ENCODE assay signal across 8 cellular contexts in genomic region chr17:2070241-2071023, GRCh38. TPM values are rescaled to one million over a fixed set of nuclear protein-coding genes. Genes with fewer than 3 reads are reported as not detected.
A peak's percentile ranks its signal among the peaks of the same experiment; 100 is the strongest.
DNase-seq lines count a peak whose midpoint lies in the region; ATAC-seq, FAIRE-seq and TF ChIP-seq lines count a peak whose summit lies in the region.

No MANE protein-coding gene starts in this region.

- peak overlapping the region; percentile 61 for H3K9ac ChIP-seq in GM12878 (ENCODE audit: control insufficient read depth, insufficient read depth, low read length)

- H3K27ac ChIP-seq in GM12878 (ENCODE audit: control insufficient read depth, insufficient read depth): peak overlapping the region; percentile 95

- no peaks in the 10 kb centered on the region for H3K9me3 Mint-ChIP-seq in endothelial cell (ENCODE audit: unreplicated experiment)

- H3K4me1 ChIP-seq in GM12878 (ENCODE audit: control insufficient read depth, insufficient read depth, low read length): peaks cover 43% of the 10 kb centered on the region

- H4K20me1 ChIP-seq in GM12878 (ENCODE audit: control insufficient read depth, insufficient read depth): no peaks in the 10 kb centered on the region

- H2AFZ ChIP-seq in GM12878 (ENCODE audit: control insufficient read depth, low read depth, low read length): no peak overlapping the region

- TF ChIP-seq RAD21 in GM12878 (IDR thresholded peaks at IDR 0.05; ENCODE audit: insufficient read depth, low read depth, low read length): 0 out of 2 replicates have a peak, but pooled peaks have one; percentile 0

- H3K4me3 ChIP-seq in GM12864 (ENCODE audit: low read depth, low read length): no peak overlapping the region; the same call in 1 of the 2 replicates
- H3K4me3 ChIP-seq in GM12878: peak overlapping the region; percentile 1; the same call in 1 of the 2 replicates

- RAD21 ChIA-PET in GM12878 (lab: Charles Lee; ENCODE audit: unreplicated experiment): interaction anchor here (0.7 to 4.7 kb wide), 18 partner anchors 10 to 212 kb away, joined by 3 to 85 read pairs (median 5); partner anchors contain the start of gene HIC1

- BruUV-seq in GM12878 (replicated peaks; lab: Mats Ljungman, UMichigan): no TSS peak

- peaks cover 13 to 18% of the 10 kb centered on the region in 2 experiments for H3K36me3 ChIP-seq in GM12878 (ENCODE audit: control insufficient read depth in 2 of 2, insufficient read depth in 2 of 2, low read length in 1 of 2)

- peaks cover 18% of the 10 kb centered on the region for H3K36me3 Mint-ChIP-seq in endothelial cell (ENCODE audit: low read depth, unreplicated experiment)

- POLR2A ChIA-PET in GM12878 (lab: Charles Lee): interaction anchor here (0.5 to 12.5 kb wide), 11 partner anchors 13 to 189 kb away, joined by 3 to 148 read pairs (median 4); partner anchors contain the start of gene HIC1

- in situ Hi-C loops in GM12878 (cut with MboI): no loop called here

- intact Hi-C loops in GM12878 (cut with micrococcal nuclease; ENCODE audit: unreplicated experiment): loop anchor here (1.0 to 5.0 kb wide), 3 partner anchors 17 to 172 kb away; partner anchors contain the start of gene DPH1

- CTCF ChIA-PET in GM12878 (lab: Yijun Ruan, JAX): interaction anchor here (0.8 to 8.5 kb wide), 15 partner anchors 10 to 214 kb away, joined by 3 to 77 read pairs (median 4); partner anchors contain the start of gene HIC1

- DNase-seq in GM12864 (ENCODE audit: low read depth): peak; percentile 88
- peak; percentile 96 for DNase-seq in GM12878 (ENCODE audit: low read depth, low spot score)
- peak; percentile 65 to 79 (median 73) for DNase-seq in stimulated activated CD4-positive, alpha-beta T cell treated with anti-CD3 and anti-CD28 coated beads, Interleukin-12 subunit alpha, Interleukin-12 subunit beta, amount 100 ng/mL, for 48 hours (ENCODE audit: low read depth in 2 of 3, low spot score in 1 of 3)
- no peak for DNase-seq in NCI-H2107 treated with DMSO at 0.1 percent for 48 hours (lab: John Stamatoyannopoulos, UW; ENCODE audit: unreplicated experiment)
- no peak for DNase-seq in endothelial cell (ENCODE audit: low spot score)
- no peak for DNase-seq in HPDE6-E6E7 (ENCODE audit: extremely low spot score)

- ATAC-seq in GM21360 (IDR thresholded peaks at IDR 0.05; ENCODE audit: unreplicated experiment) (peak; percentile 70), HG03460 (IDR thresholded peaks at IDR 0.05; ENCODE audit: unreplicated experiment) (peak; percentile 86), GM12878 (peak; percentile 93)

- H3K79me2 ChIP-seq in GM12878 (ENCODE audit: control insufficient read depth, insufficient read depth, low read length): no peaks in the 10 kb centered on the region

- TF ChIP-seq POLR2A in GM12878 (IDR thresholded peaks at IDR 0.05; ENCODE audit: low read depth, low read length): peak; percentile 79

- SMC1A ChIA-PET in GM12878 (lab: Charles Lee; ENCODE audit: uncharacterized antibody, unreplicated experiment): interaction anchor here (0.7 to 6.1 kb wide), 12 partner anchors 12 to 182 kb away, joined by 3 to 107 read pairs (median 4); partner anchors contain the start of gene HIC1

- peak; percentile 96 to 99 for TF ChIP-seq EP300 in GM12878 (IDR thresholded peaks at IDR 0.05; ENCODE audit: borderline replicate concordance in 1 of 2, control insufficient read depth in 1 of 2, low read depth in 2 of 2, low read length in 2 of 2)

- peak overlapping the region; percentile 56 for H3K4me2 ChIP-seq in GM12878 (ENCODE audit: control insufficient read depth, insufficient read depth)

- no peaks in the 10 kb centered on the region for H3K27me3 ChIP-seq in GM12878 (replicated peaks in 1 of 2; ENCODE audit: control insufficient read depth in 2 of 2, insufficient read depth in 2 of 2, low read length in 1 of 2)

- peaks cover 5% of the 10 kb centered on the region for H3K27me3 Mint-ChIP-seq in endothelial cell (ENCODE audit: unreplicated experiment)

- H3K9me3 ChIP-seq in GM12878 (replicated peaks; ENCODE audit: control insufficient read depth, insufficient read depth, low read length): no peaks in the 10 kb centered on the region

- peaks cover 42% of the 10 kb centered on the region for H3K4me1 Mint-ChIP-seq in endothelial cell (ENCODE audit: unreplicated experiment)

- no peak overlapping the region for H3K27ac Mint-ChIP-seq in endothelial cell (ENCODE audit: unreplicated experiment)

- WGBS in GM12878 (ENCODE audit: insufficient coverage, insufficient replicate concordance, low lambda C conversion rate, missing lambda C conversion rate): 0% methylated on average over 13 of the region's 13 CpGs

- peak; percentile 26 for TF ChIP-seq CTCF in GM12864 (IDR thresholded peaks at IDR 0.05; ENCODE audit: low read depth, low read length, missing control alignments)
- peak in 2 of 3 experiments; percentile 7 to 22; a peak in 1 of 6 replicates for TF ChIP-seq CTCF in GM12878 (IDR thresholded peaks at IDR 0.05 in 2 of 3, conservative IDR thresholded peaks at IDR 0.05 in 1 of 3; ENCODE audit: control insufficient read depth in 2 of 3, extremely low read depth in 1 of 3, insufficient read depth in 1 of 3, low read depth in 3 of 3, low read length in 3 of 3)
- no peak for TF ChIP-seq CTCF in endothelial cell (IDR thresholded peaks at IDR 0.05; ENCODE audit: unreplicated experiment)

- H3K4me3 Mint-ChIP-seq in endothelial cell (ENCODE audit: unreplicated experiment): no peak overlapping the region

- FAIRE-seq in GM12878 (lab: Jason Lieb, UNC): peak; percentile 80

RNA-seq across cellular contexts. Expression of gene HIC1, which starts 15.5 kb away (rescaled TPM):
- 220 and 277 TPM in 2 replicates for total RNA-seq in GM12878 (2013; cell fraction: nucleolus; rRNA removed)
- total RNA-seq in GM12878 (2014; rRNA removed) (30.8 and 40.8 TPM in 2 replicates), GM12878 (2014; rRNA removed; fragmentation: Illumina TruSeq; extraction: Trizol) (4.6 and 4.9 TPM in 2 replicates), GM12878 (2021) (55.4 and 61.1 TPM in 2 replicates), endothelial cell (ENCODE audit: unreplicated experiment) (0.72 TPM)
- polyA plus RNA-seq in GM12878 (2011; ENCODE audit: low read depth): 8.2 TPM
- polyA plus RNA-seq in GM12878 (2011; rRNA removed) (4.2 and 10.5 TPM in 2 replicates), GM12878 (2014; fragmentation: Illumina TruSeq; extraction: Trizol) (0.81 and 1.8 TPM in 2 replicates), GM12878 (2014; fragmentation: Nextera tagmentation; extraction: Ambion mirVana) (under 1 TPM; 0.11 to 0.57 TPM), GM12878 (2014; rRNA removed) (26.5 and 40.9 TPM in 2 replicates), GM12878 (2016; fragmentation: Nextera tagmentation; extraction: Ambion mirVana) (1 to 10 TPM; 2.0 to 4.9 TPM)
- 16.0 and 34.6 TPM in 2 replicates for polyA plus RNA-seq in GM12878 (2011; cell fraction: cytosol; rRNA removed)
- polyA plus RNA-seq in GM12878 (2011; cell fraction: nucleus; rRNA removed): 88.9 and 92.7 TPM in 2 replicates
- polyA plus RNA-seq in GM12878 (2012): 38.9 and 49.7 TPM in 2 replicates
- 9.8 and 22.7 TPM in 2 replicates for polyA minus RNA-seq in GM12878 (2011; rRNA and poly(A)+ RNA removed)
- polyA minus RNA-seq in GM12878 (2011; cell fraction: cytosol; rRNA and poly(A)+ RNA removed): 23.8 and 29.3 TPM in 2 replicates
- 47.3 and 88.0 TPM in 2 replicates for polyA minus RNA-seq in GM12878 (2011; cell fraction: nucleus; rRNA and poly(A)+ RNA removed)

RNA-seq across cellular contexts. Expression of gene OVCA2, which starts 28.6 kb away (rescaled TPM):
- total RNA-seq in GM12878 (2013; cell fraction: nucleolus; rRNA removed): 4.1 and 4.5 TPM in 2 replicates
- 57.5 and 58.6 TPM in 2 replicates for total RNA-seq in GM12878 (2014; rRNA removed)
- 25.5 and 29.1 TPM in 2 replicates for total RNA-seq in GM12878 (2014; rRNA removed; fragmentation: Illumina TruSeq; extraction: Trizol)
- 39.7 and 46.9 TPM in 2 replicates for total RNA-seq in GM12878 (2021)
- 15.9 TPM for polyA plus RNA-seq in GM12878 (2011; ENCODE audit: low read depth)
- polyA plus RNA-seq in GM12878 (2011; rRNA removed): 21.8 and 34.6 TPM in 2 replicates
- 57.5 and 70.9 TPM in 2 replicates for polyA plus RNA-seq in GM12878 (2011; cell fraction: cytosol; rRNA removed)
- polyA plus RNA-seq in GM12878 (2011; cell fraction: nucleus; rRNA removed): 27.2 and 42.6 TPM in 2 replicates
- polyA plus RNA-seq in GM12878 (2012): 26.0 and 30.9 TPM in 2 replicates
- 24.8 and 32.5 TPM in 2 replicates for polyA plus RNA-seq in GM12878 (2014; fragmentation: Illumina TruSeq; extraction: Trizol)
- polyA plus RNA-seq in GM12878 (2014; fragmentation: Nextera tagmentation; extraction: Ambion mirVana): 10 to 100 TPM in 1 of 2 experiments, 1 to 10 TPM in 1; 6.1 to 14.2 TPM
- 49.5 and 59.8 TPM in 2 replicates for polyA plus RNA-seq in GM12878 (2014; rRNA removed)
- 10 to 100 TPM; 73.6 to 75.3 TPM for polyA plus RNA-seq in GM12878 (2016; fragmentation: Nextera tagmentation; extraction: Ambion mirVana)
- 18.9 and 41.3 TPM in 2 replicates for polyA minus RNA-seq in GM12878 (2011; rRNA and poly(A)+ RNA removed)
- polyA minus RNA-seq in GM12878 (2011; cell fraction: cytosol; rRNA and poly(A)+ RNA removed): 9.4 and 10.5 TPM in 2 replicates
- polyA minus RNA-seq in GM12878 (2011; cell fraction: nucleus; rRNA and poly(A)+ RNA removed): 2.3 and 5.2 TPM in 2 replicates
- total RNA-seq in endothelial cell (ENCODE audit: unreplicated experiment): 32.7 TPM

RNA-seq across cellular contexts. Expression of gene DPH1, which starts 40.5 kb away (rescaled TPM):
- total RNA-seq in GM12878 (2013; cell fraction: nucleolus; rRNA removed): 111 and 119 TPM in 2 replicates
- total RNA-seq in GM12878 (2014; rRNA removed) (21.1 and 22.5 TPM in 2 replicates), GM12878 (2014; rRNA removed; fragmentation: Illumina TruSeq; extraction: Trizol) (13.4 and 17.5 TPM in 2 replicates), GM12878 (2021) (20.2 and 21.3 TPM in 2 replicates), endothelial cell (ENCODE audit: unreplicated experiment) (27.1 TPM)
- polyA plus RNA-seq in GM12878 (2011; ENCODE audit: low read depth): 13.9 TPM
- polyA plus RNA-seq in GM12878 (2011; rRNA removed) (16.0 and 33.6 TPM in 2 replicates), GM12878 (2014; fragmentation: Illumina TruSeq; extraction: Trizol) (7.1 and 16.0 TPM in 2 replicates), GM12878 (2014; fragmentation: Nextera tagmentation; extraction: Ambion mirVana) (under 1 TPM; 0.29 to 0.95 TPM), GM12878 (2014; rRNA removed) (22.2 and 24.4 TPM in 2 replicates), GM12878 (2016; fragmentation: Nextera tagmentation; extraction: Ambion mirVana) (10 to 100 TPM; 19.0 to 22.0 TPM)
- 39.9 and 44.5 TPM in 2 replicates for polyA plus RNA-seq in GM12878 (2011; cell fraction: cytosol; rRNA removed)
- polyA plus RNA-seq in GM12878 (2011; cell fraction: nucleus; rRNA removed): 194 and 207 TPM in 2 replicates
- 32.2 and 34.3 TPM in 2 replicates for polyA plus RNA-seq in GM12878 (2012)
- polyA minus RNA-seq in GM12878 (2011; rRNA and poly(A)+ RNA removed): 23.5 and 37.9 TPM in 2 replicates
- 12.2 and 19.2 TPM in 2 replicates for polyA minus RNA-seq in GM12878 (2011; cell fraction: cytosol; rRNA and poly(A)+ RNA removed)
- 38.8 and 48.8 TPM in 2 replicates for polyA minus RNA-seq in GM12878 (2011; cell fraction: nucleus; rRNA and poly(A)+ RNA removed)

RNA-seq across cellular contexts. Expression of gene RTN4RL1, which starts 45.3 kb away (rescaled TPM):
- 0.10 and 0.12 TPM in 2 replicates for total RNA-seq in GM12878 (2013; cell fraction: nucleolus; rRNA removed)
- total RNA-seq in GM12878 (2014; rRNA removed) (0.05 and 0.11 TPM in 2 replicates), GM12878 (2014; rRNA removed; fragmentation: Illumina TruSeq; extraction: Trizol) (not detected in 2 replicates), GM12878 (2021) (0.10 and 0.13 TPM in 2 replicates), endothelial cell (ENCODE audit: unreplicated experiment) (not detected)
- polyA plus RNA-seq in GM12878 (2011; ENCODE audit: low read depth): not detected
- polyA plus RNA-seq in GM12878 (2011; rRNA removed) (not detected in 2 replicates), GM12878 (2014; fragmentation: Illumina TruSeq; extraction: Trizol) (not detected in 2 replicates), GM12878 (2014; fragmentation: Nextera tagmentation; extraction: Ambion mirVana) (not detected), GM12878 (2014; rRNA removed) (0.03 and 0.08 TPM in 2 replicates), GM12878 (2016; fragmentation: Nextera tagmentation; extraction: Ambion mirVana) (not detected)
- polyA plus RNA-seq in GM12878 (2011; cell fraction: cytosol; rRNA removed): 0.01 TPM in 1 of 2 replicates, not detected in the other
- 0.03 TPM in 1 of 2 replicates, not detected in the other for polyA plus RNA-seq in GM12878 (2011; cell fraction: nucleus; rRNA removed)
- polyA plus RNA-seq in GM12878 (2012): 0.04 TPM in 1 of 2 replicates, not detected in the other
- polyA minus RNA-seq in GM12878 (2011; rRNA and poly(A)+ RNA removed): not detected in 2 replicates
- not detected in 2 replicates for polyA minus RNA-seq in GM12878 (2011; cell fraction: cytosol; rRNA and poly(A)+ RNA removed)
- polyA minus RNA-seq in GM12878 (2011; cell fraction: nucleus; rRNA and poly(A)+ RNA removed): not detected in 2 replicates

Comparison
In these comparisons a context has a peak if more than half of its experiments do, and no peak if none do; other contexts are left out.
1. DNase-seq: peak in GM12864 (single experiment), GM12878 (single experiment) and stimulated activated CD4-positive, alpha-beta T cell treated with anti-CD3 and anti-CD28 coated beads, Interleukin-12 subunit alpha, Interleukin-12 subunit beta, amount 100 ng/mL, for 48 hours (3 of 3); none in NCI-H2107 treated with DMSO at 0.1 percent for 48 hours (single experiment), endothelial cell (single experiment) and HPDE6-E6E7 (single experiment).
2. Peak in every context shown above with its lines, with median percentiles within 50 percentile points of each other: ATAC-seq.